In the genomic region with DNA sequence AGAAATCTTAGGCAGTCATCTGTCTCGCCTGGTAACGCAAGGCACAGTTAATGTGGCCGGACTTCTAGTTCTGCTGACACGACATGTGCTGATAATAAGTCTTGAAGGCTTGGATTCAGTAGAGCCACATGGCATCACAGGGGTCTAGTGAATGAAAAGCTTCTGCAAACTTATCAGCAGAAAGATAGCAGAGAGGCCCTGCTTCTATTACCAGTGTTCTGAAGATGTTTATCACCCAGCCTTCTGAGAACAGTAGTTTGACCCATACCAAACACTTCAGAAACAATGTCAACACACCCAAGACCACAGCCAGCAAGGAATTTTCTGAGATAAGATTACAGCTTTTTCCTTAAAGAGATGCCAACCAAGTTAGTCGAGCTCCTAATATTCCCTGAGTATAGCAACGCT, we compare ENCODE assay signal across 1 cellular context.
TF ChIP-seq lines count a peak whose summit lies in the region.

No MANE protein-coding gene starts in this region.

TF ChIP-seq in K562, 482 proteins besides CTCF, POLR2A, EP300 and RAD21 (continued from another document and continues in another):
- TF ChIP-seq ZNF512 (tag; IDR thresholded peaks at IDR 0.05), result no peak
- TF ChIP-seq CAMTA2 (CRISPR knock-in tag; conservative IDR thresholded peaks at IDR 0.05), result no peak
- no peak for TF ChIP-seq ERF (CRISPR knock-in tag; IDR thresholded peaks at IDR 0.05)
- TF ChIP-seq GTF2A2 (tag; IDR thresholded peaks at IDR 0.05), result no peak
- TF ChIP-seq CREM (IDR thresholded peaks at IDR 0.05; ENCODE audit: low read depth), result no peak
- no peak for TF ChIP-seq ZNF263 (CRISPR knock-in tag; IDR thresholded peaks at IDR 0.05; ENCODE audit: borderline replicate concordance)
- TF ChIP-seq GTF3C2 (IDR thresholded peaks at IDR 0.05; ENCODE audit: borderline replicate concordance, extremely low read depth, insufficient read length), result no peak
- no peak for TF ChIP-seq ESRRB (CRISPR knock-in tag; IDR thresholded peaks at IDR 0.05; ENCODE audit: borderline replicate concordance)
- TF ChIP-seq MYBL2 (IDR thresholded peaks at IDR 0.05; ENCODE audit: low read depth), result no peak
- no peak for TF ChIP-seq MYBL2 (CRISPR knock-in tag; IDR thresholded peaks at IDR 0.05; ENCODE audit: borderline replicate concordance)
- TF ChIP-seq MAFG (tag; conservative IDR thresholded peaks at IDR 0.05), result peak; percentile 37; the same call in 1 of the 2 replicates
- TF ChIP-seq ZNF609 (CRISPR knock-in tag; IDR thresholded peaks at IDR 0.05; ENCODE audit: borderline replicate concordance), result no peak
- no peak for TF ChIP-seq RFX5 (IDR thresholded peaks at IDR 0.05; ENCODE audit: low read depth, low read length)
- no peak for TF ChIP-seq ZNF398 (CRISPR knock-in tag; IDR thresholded peaks at IDR 0.05)
- TF ChIP-seq ZKSCAN8 (CRISPR knock-in tag; IDR thresholded peaks at IDR 0.05), result no peak
- TF ChIP-seq, protein P1, sequence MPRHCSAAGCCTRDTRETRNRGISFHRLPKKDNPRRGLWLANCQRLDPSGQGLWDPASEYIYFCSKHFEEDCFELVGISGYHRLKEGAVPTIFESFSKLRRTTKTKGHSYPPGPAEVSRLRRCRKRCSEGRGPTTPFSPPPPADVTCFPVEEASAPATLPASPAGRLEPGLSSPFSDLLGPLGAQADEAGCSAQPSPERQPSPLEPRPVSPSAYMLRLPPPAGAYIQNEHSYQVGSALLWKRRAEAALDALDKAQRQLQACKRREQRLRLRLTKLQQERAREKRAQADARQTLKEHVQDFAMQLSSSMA (CRISPR knock-in tag; IDR thresholded peaks at IDR 0.05), result no peak
- no peak for TF ChIP-seq ZSCAN29 (IDR thresholded peaks at IDR 0.05)
- TF ChIP-seq GABPB2 (CRISPR knock-in tag; conservative IDR thresholded peaks at IDR 0.05), result no peak
- TF ChIP-seq RB1 (IDR thresholded peaks at IDR 0.05; ENCODE audit: low read depth), result no peak
- no peak for TF ChIP-seq XRCC4 (IDR thresholded peaks at IDR 0.05; ENCODE audit: extremely low read depth, insufficient read depth, insufficient read length)
- TF ChIP-seq, protein P2, sequence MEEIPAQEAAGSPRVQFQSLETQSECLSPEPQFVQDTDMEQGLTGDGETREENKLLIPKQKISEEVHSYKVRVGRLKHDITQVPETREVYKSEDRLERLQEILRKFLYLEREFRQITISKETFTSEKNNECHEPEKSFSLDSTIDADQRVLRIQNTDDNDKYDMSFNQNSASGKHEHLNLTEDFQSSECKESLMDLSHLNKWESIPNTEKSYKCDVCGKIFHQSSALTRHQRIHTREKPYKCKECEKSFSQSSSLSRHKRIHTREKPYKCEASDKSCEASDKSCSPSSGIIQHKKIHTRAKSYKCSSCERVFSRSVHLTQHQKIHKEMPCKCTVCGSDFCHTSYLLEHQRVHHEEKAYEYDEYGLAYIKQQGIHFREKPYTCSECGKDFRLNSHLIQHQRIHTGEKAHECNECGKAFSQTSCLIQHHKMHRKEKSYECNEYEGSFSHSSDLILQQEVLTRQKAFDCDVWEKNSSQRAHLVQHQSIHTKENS (CRISPR knock-in tag; IDR thresholded peaks at IDR 0.05), result no peak
- no peak for TF ChIP-seq MTF1 (CRISPR knock-in tag; IDR thresholded peaks at IDR 0.05; ENCODE audit: borderline replicate concordance)
- TF ChIP-seq, protein P3, sequence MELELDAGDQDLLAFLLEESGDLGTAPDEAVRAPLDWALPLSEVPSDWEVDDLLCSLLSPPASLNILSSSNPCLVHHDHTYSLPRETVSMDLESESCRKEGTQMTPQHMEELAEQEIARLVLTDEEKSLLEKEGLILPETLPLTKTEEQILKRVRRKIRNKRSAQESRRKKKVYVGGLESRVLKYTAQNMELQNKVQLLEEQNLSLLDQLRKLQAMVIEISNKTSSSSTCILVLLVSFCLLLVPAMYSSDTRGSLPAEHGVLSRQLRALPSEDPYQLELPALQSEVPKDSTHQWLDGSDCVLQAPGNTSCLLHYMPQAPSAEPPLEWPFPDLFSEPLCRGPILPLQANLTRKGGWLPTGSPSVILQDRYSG (tag; conservative IDR thresholded peaks at IDR 0.05; ENCODE audit: low read depth), result no peak
- TF ChIP-seq, protein P4, sequence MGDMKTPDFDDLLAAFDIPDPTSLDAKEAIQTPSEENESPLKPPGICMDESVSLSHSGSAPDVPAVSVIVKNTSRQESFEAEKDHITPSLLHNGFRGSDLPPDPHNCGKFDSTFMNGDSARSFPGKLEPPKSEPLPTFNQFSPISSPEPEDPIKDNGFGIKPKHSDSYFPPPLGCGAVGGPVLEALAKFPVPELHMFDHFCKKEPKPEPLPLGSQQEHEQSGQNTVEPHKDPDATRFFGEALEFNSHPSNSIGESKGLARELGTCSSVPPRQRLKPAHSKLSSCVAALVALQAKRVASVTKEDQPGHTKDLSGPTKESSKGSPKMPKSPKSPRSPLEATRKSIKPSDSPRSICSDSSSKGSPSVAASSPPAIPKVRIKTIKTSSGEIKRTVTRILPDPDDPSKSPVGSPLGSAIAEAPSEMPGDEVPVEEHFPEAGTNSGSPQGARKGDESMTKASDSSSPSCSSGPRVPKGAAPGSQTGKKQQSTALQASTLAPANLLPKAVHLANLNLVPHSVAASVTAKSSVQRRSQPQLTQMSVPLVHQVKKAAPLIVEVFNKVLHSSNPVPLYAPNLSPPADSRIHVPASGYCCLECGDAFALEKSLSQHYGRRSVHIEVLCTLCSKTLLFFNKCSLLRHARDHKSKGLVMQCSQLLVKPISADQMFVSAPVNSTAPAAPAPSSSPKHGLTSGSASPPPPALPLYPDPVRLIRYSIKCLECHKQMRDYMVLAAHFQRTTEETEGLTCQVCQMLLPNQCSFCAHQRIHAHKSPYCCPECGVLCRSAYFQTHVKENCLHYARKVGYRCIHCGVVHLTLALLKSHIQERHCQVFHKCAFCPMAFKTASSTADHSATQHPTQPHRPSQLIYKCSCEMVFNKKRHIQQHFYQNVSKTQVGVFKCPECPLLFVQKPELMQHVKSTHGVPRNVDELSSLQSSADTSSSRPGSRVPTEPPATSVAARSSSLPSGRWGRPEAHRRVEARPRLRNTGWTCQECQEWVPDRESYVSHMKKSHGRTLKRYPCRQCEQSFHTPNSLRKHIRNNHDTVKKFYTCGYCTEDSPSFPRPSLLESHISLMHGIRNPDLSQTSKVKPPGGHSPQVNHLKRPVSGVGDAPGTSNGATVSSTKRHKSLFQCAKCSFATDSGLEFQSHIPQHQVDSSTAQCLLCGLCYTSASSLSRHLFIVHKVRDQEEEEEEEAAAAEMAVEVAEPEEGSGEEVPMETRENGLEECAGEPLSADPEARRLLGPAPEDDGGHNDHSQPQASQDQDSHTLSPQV (IDR thresholded peaks at IDR 0.05), result 0 out of 2 replicates have a peak, but pooled peaks have one; percentile 24
- 0 out of 2 replicates have a peak, but pooled peaks have one; percentile 29 for TF ChIP-seq HMBOX1 (IDR thresholded peaks at IDR 0.05)
- no peak for TF ChIP-seq CBX5 (IDR thresholded peaks at IDR 0.05; ENCODE audit: borderline replicate concordance, low read depth)
- TF ChIP-seq ZNF699 (CRISPR knock-in tag; IDR thresholded peaks at IDR 0.05; ENCODE audit: insufficient replicate concordance), result no peak
- no peak for TF ChIP-seq HOMEZ (CRISPR knock-in tag; IDR thresholded peaks at IDR 0.05)
- TF ChIP-seq ZNF778 (CRISPR knock-in tag; IDR thresholded peaks at IDR 0.05), result no peak
- TF ChIP-seq HNRNPH1 (optimal IDR thresholded peaks at IDR 0.05; ENCODE audit: low read depth, low read length), result no peak
- TF ChIP-seq NFATC3 (IDR thresholded peaks at IDR 0.05), result no peak
